In genomic region chr12:87704374-87704773, GRCh38 we compare ENCODE assay signal across 20 cellular contexts.
DNase-seq lines count a peak whose midpoint lies in the region; ATAC-seq and TF ChIP-seq lines count a peak whose summit lies in the region.
"Had no signal": no experiment of that assay in that cellular context is flagged by ENCODE, and none has a peak within 500 bp of the region (broad histone marks: within the 10 kb centered on the region; RNA-seq: fewer than 3 reads in every experiment).

No MANE protein-coding gene starts in this region.

- H3K4me3 ChIP-seq in HAP-1 (no peak overlapping the region), tibial nerve (no peak overlapping the region)
- H3K4me3 ChIP-seq: MG63, Peyer's patch had no signal

- H3K4me1 ChIP-seq in HAP-1: peaks cover 4% of the 10 kb centered on the region; the same call in 1 of the 2 replicates
- no peaks in the 10 kb centered on the region for H3K4me1 ChIP-seq in tibial nerve
- H3K4me1 ChIP-seq: Peyer's patch had no signal

- no peak for TF ChIP-seq CTCF in RWPE1 (conservative IDR thresholded peaks at IDR 0.05; ENCODE audit: low read depth)
- no peak for TF ChIP-seq CTCF in tibial nerve (IDR thresholded peaks at IDR 0.05)

- POLR2A ChIA-PET in RWPE1 (lab: Yijun Ruan, JAX; ENCODE audit: low non-redundant PET): no interaction called here

- peak; percentile 24 for DNase-seq in NCI-H748 (lab: John Stamatoyannopoulos, UW; ENCODE audit: unreplicated experiment)
- no peak for DNase-seq in NCI-H748 treated with DMSO at 0.1 percent for 48 hours (lab: John Stamatoyannopoulos, UW)
- DNase-seq in HAP-1 (ENCODE audit: low spot score in 2 of 2): peak; percentile 22 to 38
- peak; percentile 7 for DNase-seq in RWPE1 (ENCODE audit: low spot score)
- DNase-seq in iPS-NIHi11 (ENCODE audit: low spot score): peak; percentile 23
- DNase-seq in tibial nerve (ENCODE audit: low spot score in 2 of 2): no peak
- no peak for DNase-seq in DMS 273 treated with DMSO at 0.1 percent for 48 hours (lab: John Stamatoyannopoulos, UW)
- DNase-seq: CD8-positive, alpha-beta T cell; EL; KBM-7; MG63; NCI-H1092; NCI-H1694; NCI-H2171; NCI-H446; NCI-H82; Peyer's patch; SIG-M5 had no signal

- no peak for TF ChIP-seq EP300 in tibial nerve (IDR thresholded peaks at IDR 0.05)

- TF ChIP-seq POLR2A in tibial nerve (IDR thresholded peaks at IDR 0.05): no peak

- H3K36me3 ChIP-seq in HAP-1 (replicated peaks) (no peaks in the 10 kb centered on the region), tibial nerve (no peaks in the 10 kb centered on the region)
- H3K36me3 ChIP-seq: MG63, Peyer's patch had no signal

- ATAC-seq in GM21576 (IDR thresholded peaks at IDR 0.05; ENCODE audit: unreplicated experiment): no peak
- ATAC-seq: CD8-positive, alpha-beta T cell; HCT116 had no signal

- WGBS in tibial nerve, 2 donors: 77 to 83% methylated on average over 5 of the region's 5 CpGs

- H3K9me3 ChIP-seq in HAP-1 (0 out of 2 replicates have a peak, but pooled peaks cover 3% of the 10 kb centered on the region), tibial nerve (peaks cover 0 to 9% (median 0%) of the 10 kb centered on the region in 4 donors)
- H3K9me3 ChIP-seq: MG63, Peyer's patch had no signal

- in situ Hi-C loops in HAP-1 (cut with MboI; ENCODE audit: low sequenced_read_pairs): no loop called here

- H3K27ac ChIP-seq in RWPE1 (no peak overlapping the region), tibial nerve (no peak overlapping the region)
- H3K27ac ChIP-seq: Peyer's patch had no signal

- CTCF ChIA-PET in RWPE1 (lab: Yijun Ruan, JAX): no interaction called here

- no peaks in the 10 kb centered on the region for H3K27me3 ChIP-seq in HAP-1 (ENCODE audit: low read depth)
- no peaks in the 10 kb centered on the region for H3K27me3 ChIP-seq in tibial nerve
- H3K27me3 ChIP-seq: MG63, Peyer's patch had no signal

Comparison
In these comparisons a context has a peak if more than half of its experiments do, and no peak if none do; other contexts are left out.
1. DNase-seq: peak in NCI-H748 (single experiment), HAP-1 (2 of 2), RWPE1 (single experiment) and iPS-NIHi11 (single experiment); none in NCI-H748 treated with DMSO at 0.1 percent for 48 hours (single experiment), tibial nerve (0 of 2) and DMS 273 treated with DMSO at 0.1 percent for 48 hours (single experiment).